In the genomic region with DNA sequence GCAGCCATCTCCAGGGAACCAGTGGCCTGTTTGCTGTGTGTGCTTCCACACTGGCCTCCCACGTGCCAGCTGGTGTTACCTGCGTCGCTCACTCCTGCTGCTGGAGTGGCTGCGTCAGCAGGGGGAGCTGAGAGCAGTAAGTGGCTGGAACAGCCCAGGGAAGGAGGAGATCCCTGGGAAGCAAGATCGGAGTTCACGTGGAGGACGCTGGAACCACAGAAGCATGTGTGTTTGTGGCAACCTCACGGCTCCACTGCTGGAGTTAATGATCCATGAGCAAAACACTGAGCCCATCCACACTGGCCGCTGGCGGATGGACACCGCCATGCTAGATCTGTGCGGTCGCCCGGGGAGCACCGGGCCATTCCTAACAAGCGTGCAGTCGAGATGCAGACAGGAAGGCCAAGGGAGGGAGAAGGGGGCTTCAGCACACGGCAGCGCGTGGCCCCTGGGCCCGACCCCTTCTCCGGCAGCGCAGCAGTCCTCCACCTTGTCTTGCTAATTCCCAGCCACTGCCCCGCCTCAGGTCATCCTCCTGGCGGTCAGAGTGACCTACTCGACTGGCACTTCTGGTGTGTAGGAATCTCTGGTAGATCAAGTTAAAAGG, we compare ENCODE assay signal across 8 cellular contexts.
DNase-seq lines count a peak whose midpoint lies in the region; ATAC-seq and TF ChIP-seq lines count a peak whose summit lies in the region.

No MANE protein-coding gene starts in this region.

- intact Hi-C loops in Right ventricle myocardium superior (cut with DNase I) = no loop called here
- intact Hi-C loops in sciatic nerve (cut with DNase I) = no loop called here

- no peak overlapping the region for H3K27ac Mint-ChIP-seq in activated CD4-positive, alpha-beta memory T cell treated with anti-CD3 and anti-CD28 coated beads, Interleukin-2, amount 10 ng/mL, durations not matched to agents 7 days and 5 days

- no peaks in the 10 kb centered on the region for H3K9me3 ChIP-seq in HEK293 (ENCODE audit: control insufficient read depth, insufficient read depth, low read depth, low read length)

- peak; percentile 36; the same call in 1 of the 2 replicates for TF ChIP-seq CTCF in HEK293 (tag by site-specific recombination; IDR thresholded peaks at IDR 0.05)

- H3K9me3 Mint-ChIP-seq in activated CD4-positive, alpha-beta memory T cell treated with anti-CD3 and anti-CD28 coated beads, Interleukin-2, amount 10 ng/mL, durations not matched to agents 7 days and 5 days = no peaks in the 10 kb centered on the region

- DNase-seq in RPMI8226 (peak; percentile 40), Right ventricle myocardium superior (peak; percentile 55), sciatic nerve (ENCODE audit: low spot score) (no peak), NOMO-1 treated with DMSO at 0.1 percent for 48 hours (lab: John Stamatoyannopoulos, UW; ENCODE audit: unreplicated experiment) (no peak), NCI-H128 (lab: John Stamatoyannopoulos, UW; ENCODE audit: unreplicated experiment) (no peak)
- no peak for DNase-seq in activated CD4-positive, alpha-beta memory T cell treated with anti-CD3 and anti-CD28 coated beads, Interleukin-2, amount 10 ng/mL, durations not matched to agents 7 days and 5 days

- CTCF ChIA-PET in HEK293 (lab: Yijun Ruan, JAX) = interaction anchor here (0.6 kb wide), 1 partner anchor 36 kb away, joined by 4 read pairs; no protein-coding TSS in a partner anchor
- CTCF ChIA-PET in activated CD4-positive, alpha-beta memory T cell treated with anti-CD3 and anti-CD28 coated beads, Interleukin-2, amount 10 ng/mL, durations not matched to agents 7 days and 5 days (lab: Charles Lee) = no interaction called here

- H3K4me1 Mint-ChIP-seq in activated CD4-positive, alpha-beta memory T cell treated with anti-CD3 and anti-CD28 coated beads, Interleukin-2, amount 10 ng/mL, durations not matched to agents 7 days and 5 days = no peaks in the 10 kb centered on the region

- H3K4me1 ChIP-seq in HEK293 (ENCODE audit: control insufficient read depth, insufficient read depth, low read length) = no peaks in the 10 kb centered on the region

- no peaks in the 10 kb centered on the region for H3K27me3 Mint-ChIP-seq in activated CD4-positive, alpha-beta memory T cell treated with anti-CD3 and anti-CD28 coated beads, Interleukin-2, amount 10 ng/mL, durations not matched to agents 7 days and 5 days

- H3K27ac ChIP-seq in HEK293 (ENCODE audit: extremely low read depth, low read depth, low read length) = no peak overlapping the region

- no peaks in the 10 kb centered on the region for H3K36me3 Mint-ChIP-seq in activated CD4-positive, alpha-beta memory T cell treated with anti-CD3 and anti-CD28 coated beads, Interleukin-2, amount 10 ng/mL, durations not matched to agents 7 days and 5 days (ENCODE audit: low read depth)

- peak; percentile 89 for ATAC-seq in Right ventricle myocardium superior (ENCODE audit: poor library complexity)
- peak; percentile 48 for ATAC-seq in sciatic nerve
- ATAC-seq in HG02798 (IDR thresholded peaks at IDR 0.05; ENCODE audit: poor library complexity, unreplicated experiment) = no peak

- POLR2A ChIA-PET in HEK293 (lab: Yijun Ruan, JAX) = no interaction called here
- POLR2A ChIA-PET in activated CD4-positive, alpha-beta memory T cell treated with anti-CD3 and anti-CD28 coated beads, Interleukin-2, amount 10 ng/mL, durations not matched to agents 7 days and 5 days (lab: Charles Lee) = no interaction called here

- no peaks in the 10 kb centered on the region for H3K36me3 ChIP-seq in HEK293 (ENCODE audit: control insufficient read depth in 2 of 2, insufficient read depth in 1 of 2, low read length in 2 of 2)

- H3K4me3 Mint-ChIP-seq in activated CD4-positive, alpha-beta memory T cell treated with anti-CD3 and anti-CD28 coated beads, Interleukin-2, amount 10 ng/mL, durations not matched to agents 7 days and 5 days = no peak overlapping the region

- no peak overlapping the region for H3K4me3 ChIP-seq in HEK293 (ENCODE audit: low read depth, low read length)

TF ChIP-seq in HEK293, 187 proteins besides CTCF, POLR2A, EP300 and RAD21 (continues in another document):
- TF ChIP-seq ZNF311 (tag by site-specific recombination; IDR thresholded peaks at IDR 0.05; ENCODE audit: borderline replicate concordance) (no peak), ZBTB1 (tag by site-specific recombination; IDR thresholded peaks at IDR 0.05) (no peak), ZNF623 (tag by site-specific recombination; IDR thresholded peaks at IDR 0.05) (no peak), TCF7L2 (IDR thresholded peaks at IDR 0.05; ENCODE audit: borderline replicate concordance, low read depth, low read length) (no peak), ZNF558 (tag by site-specific recombination; IDR thresholded peaks at IDR 0.05) (no peak), ZSCAN30 (tag by site-specific recombination; IDR thresholded peaks at IDR 0.05) (no peak), ZXDB (tag by site-specific recombination; IDR thresholded peaks at IDR 0.05) (no peak)
- TF ChIP-seq, protein P1, sequence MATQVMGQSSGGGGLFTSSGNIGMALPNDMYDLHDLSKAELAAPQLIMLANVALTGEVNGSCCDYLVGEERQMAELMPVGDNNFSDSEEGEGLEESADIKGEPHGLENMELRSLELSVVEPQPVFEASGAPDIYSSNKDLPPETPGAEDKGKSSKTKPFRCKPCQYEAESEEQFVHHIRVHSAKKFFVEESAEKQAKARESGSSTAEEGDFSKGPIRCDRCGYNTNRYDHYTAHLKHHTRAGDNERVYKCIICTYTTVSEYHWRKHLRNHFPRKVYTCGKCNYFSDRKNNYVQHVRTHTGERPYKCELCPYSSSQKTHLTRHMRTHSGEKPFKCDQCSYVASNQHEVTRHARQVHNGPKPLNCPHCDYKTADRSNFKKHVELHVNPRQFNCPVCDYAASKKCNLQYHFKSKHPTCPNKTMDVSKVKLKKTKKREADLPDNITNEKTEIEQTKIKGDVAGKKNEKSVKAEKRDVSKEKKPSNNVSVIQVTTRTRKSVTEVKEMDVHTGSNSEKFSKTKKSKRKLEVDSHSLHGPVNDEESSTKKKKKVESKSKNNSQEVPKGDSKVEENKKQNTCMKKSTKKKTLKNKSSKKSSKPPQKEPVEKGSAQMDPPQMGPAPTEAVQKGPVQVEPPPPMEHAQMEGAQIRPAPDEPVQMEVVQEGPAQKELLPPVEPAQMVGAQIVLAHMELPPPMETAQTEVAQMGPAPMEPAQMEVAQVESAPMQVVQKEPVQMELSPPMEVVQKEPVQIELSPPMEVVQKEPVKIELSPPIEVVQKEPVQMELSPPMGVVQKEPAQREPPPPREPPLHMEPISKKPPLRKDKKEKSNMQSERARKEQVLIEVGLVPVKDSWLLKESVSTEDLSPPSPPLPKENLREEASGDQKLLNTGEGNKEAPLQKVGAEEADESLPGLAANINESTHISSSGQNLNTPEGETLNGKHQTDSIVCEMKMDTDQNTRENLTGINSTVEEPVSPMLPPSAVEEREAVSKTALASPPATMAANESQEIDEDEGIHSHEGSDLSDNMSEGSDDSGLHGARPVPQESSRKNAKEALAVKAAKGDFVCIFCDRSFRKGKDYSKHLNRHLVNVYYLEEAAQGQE (tag by site-specific recombination; IDR thresholded peaks at IDR 0.05) = no peak
- TF ChIP-seq, protein P2, sequence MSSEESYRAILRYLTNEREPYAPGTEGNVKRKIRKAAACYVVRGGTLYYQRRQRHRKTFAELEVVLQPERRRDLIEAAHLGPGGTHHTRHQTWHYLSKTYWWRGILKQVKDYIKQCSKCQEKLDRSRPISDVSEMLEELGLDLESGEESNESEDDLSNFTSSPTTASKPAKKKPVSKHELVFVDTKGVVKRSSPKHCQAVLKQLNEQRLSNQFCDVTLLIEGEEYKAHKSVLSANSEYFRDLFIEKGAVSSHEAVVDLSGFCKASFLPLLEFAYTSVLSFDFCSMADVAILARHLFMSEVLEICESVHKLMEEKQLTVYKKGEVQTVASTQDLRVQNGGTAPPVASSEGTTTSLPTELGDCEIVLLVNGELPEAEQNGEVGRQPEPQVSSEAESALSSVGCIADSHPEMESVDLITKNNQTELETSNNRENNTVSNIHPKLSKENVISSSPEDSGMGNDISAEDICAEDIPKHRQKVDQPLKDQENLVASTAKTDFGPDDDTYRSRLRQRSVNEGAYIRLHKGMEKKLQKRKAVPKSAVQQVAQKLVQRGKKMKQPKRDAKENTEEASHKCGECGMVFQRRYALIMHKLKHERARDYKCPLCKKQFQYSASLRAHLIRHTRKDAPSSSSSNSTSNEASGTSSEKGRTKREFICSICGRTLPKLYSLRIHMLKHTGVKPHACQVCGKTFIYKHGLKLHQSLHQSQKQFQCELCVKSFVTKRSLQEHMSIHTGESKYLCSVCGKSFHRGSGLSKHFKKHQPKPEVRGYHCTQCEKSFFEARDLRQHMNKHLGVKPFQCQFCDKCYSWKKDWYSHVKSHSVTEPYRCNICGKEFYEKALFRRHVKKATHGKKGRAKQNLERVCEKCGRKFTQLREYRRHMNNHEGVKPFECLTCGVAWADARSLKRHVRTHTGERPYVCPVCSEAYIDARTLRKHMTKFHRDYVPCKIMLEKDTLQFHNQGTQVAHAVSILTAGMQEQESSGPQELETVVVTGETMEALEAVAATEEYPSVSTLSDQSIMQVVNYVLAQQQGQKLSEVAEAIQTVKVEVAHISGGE (tag by site-specific recombination; conservative IDR thresholded peaks at IDR 0.05; ENCODE audit: low read depth) = no peak
- TF ChIP-seq, protein P3, sequence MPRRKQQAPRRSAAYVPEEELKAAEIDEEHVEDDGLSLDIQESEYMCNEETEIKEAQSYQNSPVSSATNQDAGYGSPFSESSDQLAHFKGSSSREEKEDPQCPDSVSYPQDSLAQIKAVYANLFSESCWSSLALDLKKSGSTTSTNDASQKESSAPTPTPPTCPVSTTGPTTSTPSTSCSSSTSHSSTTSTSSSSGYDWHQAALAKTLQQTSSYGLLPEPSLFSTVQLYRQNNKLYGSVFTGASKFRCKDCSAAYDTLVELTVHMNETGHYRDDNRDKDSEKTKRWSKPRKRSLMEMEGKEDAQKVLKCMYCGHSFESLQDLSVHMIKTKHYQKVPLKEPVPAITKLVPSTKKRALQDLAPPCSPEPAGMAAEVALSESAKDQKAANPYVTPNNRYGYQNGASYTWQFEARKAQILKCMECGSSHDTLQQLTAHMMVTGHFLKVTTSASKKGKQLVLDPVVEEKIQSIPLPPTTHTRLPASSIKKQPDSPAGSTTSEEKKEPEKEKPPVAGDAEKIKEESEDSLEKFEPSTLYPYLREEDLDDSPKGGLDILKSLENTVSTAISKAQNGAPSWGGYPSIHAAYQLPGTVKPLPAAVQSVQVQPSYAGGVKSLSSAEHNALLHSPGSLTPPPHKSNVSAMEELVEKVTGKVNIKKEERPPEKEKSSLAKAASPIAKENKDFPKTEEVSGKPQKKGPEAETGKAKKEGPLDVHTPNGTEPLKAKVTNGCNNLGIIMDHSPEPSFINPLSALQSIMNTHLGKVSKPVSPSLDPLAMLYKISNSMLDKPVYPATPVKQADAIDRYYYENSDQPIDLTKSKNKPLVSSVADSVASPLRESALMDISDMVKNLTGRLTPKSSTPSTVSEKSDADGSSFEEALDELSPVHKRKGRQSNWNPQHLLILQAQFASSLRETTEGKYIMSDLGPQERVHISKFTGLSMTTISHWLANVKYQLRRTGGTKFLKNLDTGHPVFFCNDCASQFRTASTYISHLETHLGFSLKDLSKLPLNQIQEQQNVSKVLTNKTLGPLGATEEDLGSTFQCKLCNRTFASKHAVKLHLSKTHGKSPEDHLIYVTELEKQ (tag by site-specific recombination; IDR thresholded peaks at IDR 0.05; ENCODE audit: borderline replicate concordance) = no peak

Comparison
In these comparisons a context has a peak if more than half of its experiments do, and no peak if none do; other contexts are left out.
1. DNase-seq: peak in RPMI8226 (single experiment) and Right ventricle myocardium superior (single experiment); none in sciatic nerve (single experiment), NOMO-1 treated with DMSO at 0.1 percent for 48 hours (single experiment), activated CD4-positive, alpha-beta memory T cell treated with anti-CD3 and anti-CD28 coated beads, Interleukin-2, amount 10 ng/mL, durations not matched to agents 7 days and 5 days (single experiment) and NCI-H128 (single experiment).